ENCODE assay signal across 15 cellular contexts in the genomic region with DNA sequence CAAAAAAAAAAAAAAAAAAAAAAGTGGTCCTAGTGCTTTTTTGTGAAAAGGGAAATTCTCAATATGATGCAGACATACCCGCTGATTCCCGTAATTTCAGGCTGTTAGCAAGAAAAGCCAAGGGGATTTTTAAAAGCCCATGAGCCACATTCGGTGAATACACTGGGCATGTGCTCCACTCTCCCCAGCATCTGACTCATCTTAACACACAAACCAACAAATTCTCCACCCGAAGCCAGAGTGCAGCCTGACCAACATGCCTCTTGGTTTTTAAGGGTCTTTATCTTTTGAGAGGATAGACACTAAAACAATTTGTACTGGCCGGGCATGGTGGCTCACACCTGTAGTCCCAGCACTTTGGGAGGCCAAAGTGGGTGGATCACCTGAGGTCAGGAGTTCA. TPM values are rescaled to one million over a fixed set of nuclear protein-coding genes. Genes with fewer than 3 reads are reported as not detected.
DNase-seq lines count a peak whose midpoint lies in the region; ATAC-seq lines count a peak whose summit lies in the region.
"Had no signal": no experiment of that assay in that cellular context is flagged by ENCODE, and none has a peak within 500 bp of the region (broad histone marks: within the 10 kb centered on the region; RNA-seq: fewer than 3 reads in every experiment).

No MANE protein-coding gene starts in this region.

- no peak for ATAC-seq in GM21515 (IDR thresholded peaks at IDR 0.05; ENCODE audit: unreplicated experiment)
- no peak for ATAC-seq in HG03378 (IDR thresholded peaks at IDR 0.05; ENCODE audit: unreplicated experiment)
- ATAC-seq: effector memory CD8-positive, alpha-beta T cell had no signal

- peak; percentile 15 for DNase-seq in stimulated activated naive CD4-positive, alpha-beta T cell treated with Interleukin-2 at 50 U/mL for 16 hours (lab: John Stamatoyannopoulos, UW)
- DNase-seq in stimulated activated naive CD4-positive, alpha-beta T cell (lab: John Stamatoyannopoulos, UW) = no peak
- DNase-seq in RPMI7951 (ENCODE audit: low read depth) (peak; percentile 67), fibroblast of peridontal ligament (ENCODE audit: extremely low read depth) (peak; percentile 62), KG1 (lab: John Stamatoyannopoulos, UW) (no peak), SKM-1 (lab: John Stamatoyannopoulos, UW; ENCODE audit: unreplicated experiment) (no peak)
- DNase-seq: activated CD8-positive, alpha-beta memory T cell treated with anti-CD3 and anti-CD28 coated beads for 24 hours; activated naive CD4-positive, alpha-beta T cell treated with anti-CD3 and anti-CD28 coated beads, Interleukin-2, amount 50 U/mL, for 16 hours; BE2C; effector memory CD8-positive, alpha-beta T cell; NCI-H1417 treated with DMSO at 0.1 percent for 48 hours; NCI-H345; SHP77 treated with DMSO at 0.1 percent for 48 hours had no signal

RNA-seq across cellular contexts. Expression of a gene that starts 45.5 kb away (rescaled TPM):
- total RNA-seq in RPMI7951 (2014; rRNA removed; shearing (Covaris generic)) = 12.8 and 14.9 TPM in 2 replicates

Comparison
In these comparisons a context has a peak if more than half of its experiments do, and no peak if none do; other contexts are left out.
1. DNase-seq: peak in stimulated activated naive CD4-positive, alpha-beta T cell treated with Interleukin-2 at 50 U/mL for 16 hours (single experiment), RPMI7951 (single experiment) and fibroblast of peridontal ligament (single experiment); none in stimulated activated naive CD4-positive, alpha-beta T cell (0 of 6), KG1 (single experiment) and SKM-1 (single experiment).